In genomic region chrX:129781134-129782014, GRCh38 we compare ENCODE assay signal across 10 cellular contexts. TPM values are rescaled to one million over a fixed set of nuclear protein-coding genes. Genes with fewer than 3 reads are reported as not detected.
DNase-seq lines count a peak whose midpoint lies in the region; ATAC-seq and TF ChIP-seq lines count a peak whose summit lies in the region.
"Had no signal": no experiment of that assay in that cellular context is flagged by ENCODE, and none has a peak within 500 bp of the region (broad histone marks: within the 10 kb centered on the region; RNA-seq: fewer than 3 reads in every experiment).

No MANE protein-coding gene starts in this region.

- H3K9me3 Mint-ChIP-seq in CD4-positive, alpha-beta T cell, result no peaks in the 10 kb centered on the region
- H3K9me3 Mint-ChIP-seq in activated CD8-positive, alpha-beta T cell treated with anti-CD3 and anti-CD28 coated beads for 36 hours, result no peaks in the 10 kb centered on the region

- peaks cover 77% of the 10 kb centered on the region for H3K36me3 Mint-ChIP-seq in CD4-positive, alpha-beta T cell (ENCODE audit: low read depth)
- peaks cover 66% of the 10 kb centered on the region for H3K36me3 Mint-ChIP-seq in activated CD8-positive, alpha-beta T cell treated with anti-CD3 and anti-CD28 coated beads for 36 hours (ENCODE audit: low read depth)

- peak; percentile 78 for ATAC-seq in CD4-positive, alpha-beta T cell (ENCODE audit: poor library complexity)
- peak; percentile 76 for ATAC-seq in GM21390 (IDR thresholded peaks at IDR 0.05; ENCODE audit: unreplicated experiment)
- peak; percentile 81 for ATAC-seq in activated CD8-positive, alpha-beta T cell treated with anti-CD3 and anti-CD28 coated beads for 36 hours
- ATAC-seq in left ventricle myocardium superior, result peak; percentile 63

- CTCF ChIA-PET in CD4-positive, alpha-beta T cell (lab: Charles Lee), result interaction anchor here (0.9 to 1.8 kb wide), 5 partner anchors 12 to 143 kb away, joined by 3 to 10 read pairs (median 3); no protein-coding TSS in a partner anchor
- CTCF ChIA-PET in activated CD8-positive, alpha-beta T cell treated with anti-CD3 and anti-CD28 coated beads for 36 hours (lab: Charles Lee), result interaction anchor here (0.5 to 2.1 kb wide), 12 partner anchors 10 to 126 kb away, joined by 3 to 9 read pairs (median 3); no protein-coding TSS in a partner anchor

- peak overlapping the region; percentile 99 for H3K27ac Mint-ChIP-seq in CD4-positive, alpha-beta T cell
- H3K27ac Mint-ChIP-seq in activated CD8-positive, alpha-beta T cell treated with anti-CD3 and anti-CD28 coated beads for 36 hours, result peak overlapping the region; percentile 95

- no peak for TF ChIP-seq CTCF in CD4-positive, alpha-beta T cell (IDR thresholded peaks at IDR 0.05)
- TF ChIP-seq CTCF in activated CD8-positive, alpha-beta T cell treated with anti-CD3 and anti-CD28 coated beads for 36 hours (IDR thresholded peaks at IDR 0.05), result no peak

- in situ Hi-C loops in KBM-7 (cut with MboI; ENCODE audit: low pct_unique_long_range_greater_than_20kb, low sequenced_read_pairs), result no loop called here

- POLR2A ChIA-PET in CD4-positive, alpha-beta T cell (lab: Charles Lee), result interaction anchor here (1.0 to 7.0 kb wide), 15 partner anchors 11 to 126 kb away, joined by 3 to 162 read pairs (median 6); partner anchors contain the start of gene APLN
- POLR2A ChIA-PET in activated CD8-positive, alpha-beta T cell treated with anti-CD3 and anti-CD28 coated beads for 36 hours (lab: Charles Lee), result interaction anchor here (0.7 to 5.6 kb wide), 6 partner anchors 11 to 28 kb away, joined by 3 to 56 read pairs (median 26); no protein-coding TSS in a partner anchor

- peak overlapping the region; percentile 85 for H3K4me3 Mint-ChIP-seq in CD4-positive, alpha-beta T cell
- peak overlapping the region; percentile 83 for H3K4me3 Mint-ChIP-seq in activated CD8-positive, alpha-beta T cell treated with anti-CD3 and anti-CD28 coated beads for 36 hours

- intact Hi-C loops in CD4-positive, alpha-beta T cell (cut with DNase I, micrococcal nuclease), result loop anchor here (1.0 to 10.0 kb wide), 8 partner anchors 12 to 107 kb away; partner anchors contain the start of gene XPNPEP2 (in 1 of the 2)
- intact Hi-C loops in activated CD8-positive, alpha-beta T cell treated with anti-CD3 and anti-CD28 coated beads for 36 hours (cut with micrococcal nuclease), result loop anchor here (5.0 to 10.0 kb wide), 2 partner anchors 34 to 123 kb away; partner anchors contain the start of gene UTP14A
- intact Hi-C loops in left ventricle myocardium superior (cut with micrococcal nuclease), result no loop called here

- H3K27me3 Mint-ChIP-seq in CD4-positive, alpha-beta T cell, result no peaks in the 10 kb centered on the region
- H3K27me3 Mint-ChIP-seq in activated CD8-positive, alpha-beta T cell treated with anti-CD3 and anti-CD28 coated beads for 36 hours, result no peaks in the 10 kb centered on the region

- H3K9me3 ChIP-seq in CD4-positive, alpha-beta T cell (ENCODE audit: control insufficient read depth, low read length), result no peaks in the 10 kb centered on the region
- H3K9me3 ChIP-seq: tibial artery had no signal

- peak overlapping the region; percentile 90 for H3K27ac ChIP-seq in CD4-positive, alpha-beta T cell (ENCODE audit: low read depth, low read length)
- H3K27ac ChIP-seq: C4-2B, tibial artery had no signal

- DNase-seq in CD4-positive, alpha-beta T cell, result peak; percentile 54 to 86 (median 72)
- DNase-seq in KBM-7, result peak; percentile 93
- DNase-seq in activated CD8-positive, alpha-beta T cell treated with anti-CD3 and anti-CD28 coated beads for 36 hours, result peak; percentile 93
- DNase-seq in left ventricle myocardium superior, result peak; percentile 43
- DNase-seq in stimulated activated CD8-positive, alpha-beta memory T cell treated with anti-CD3 and anti-CD28 coated beads, Interleukin-4, amount 100 ng/mL, for 24 hours (ENCODE audit: low read depth), result peak; percentile 71
- no peak for DNase-seq in NCI-H1694 treated with DMSO at 0.1 percent for 48 hours (lab: John Stamatoyannopoulos, UW)
- no peak for DNase-seq in HuH-7.5 (ENCODE audit: low spot score)

- H3K4me1 Mint-ChIP-seq in CD4-positive, alpha-beta T cell (ENCODE audit: low read depth), result peaks cover 78% of the 10 kb centered on the region
- peaks cover 49% of the 10 kb centered on the region for H3K4me1 Mint-ChIP-seq in activated CD8-positive, alpha-beta T cell treated with anti-CD3 and anti-CD28 coated beads for 36 hours (ENCODE audit: low read depth)

- no peaks in the 10 kb centered on the region for H3K27me3 ChIP-seq in CD4-positive, alpha-beta T cell (ENCODE audit: control insufficient read depth, insufficient read depth, low read length)
- H3K27me3 ChIP-seq: tibial artery had no signal

RNA-seq across cellular contexts. Expression of gene SASH3, which starts 1.6 kb away (rescaled TPM):
- 10 to 100 TPM; 69.0 to 70.8 TPM for total RNA-seq in CD4-positive, alpha-beta T cell
- 100 to 1,000 TPM; 117 to 123 TPM for total RNA-seq in activated CD8-positive, alpha-beta T cell treated with anti-CD3 and anti-CD28 coated beads for 36 hours
- total RNA-seq in left ventricle myocardium superior, result 1.8 TPM

RNA-seq across cellular contexts. Expression of gene XPNPEP2, which starts 42.6 kb away (rescaled TPM):
- under 1 TPM; 0.16 to 0.17 TPM for total RNA-seq in CD4-positive, alpha-beta T cell
- under 1 TPM; 0.16 to 0.38 TPM for total RNA-seq in activated CD8-positive, alpha-beta T cell treated with anti-CD3 and anti-CD28 coated beads for 36 hours
- total RNA-seq in left ventricle myocardium superior, result 0.92 TPM

Comparison
In these comparisons a context has a peak if more than half of its experiments do, and no peak if none do; other contexts are left out.
1. DNase-seq: peak in CD4-positive, alpha-beta T cell (10 of 10), KBM-7 (single experiment), activated CD8-positive, alpha-beta T cell treated with anti-CD3 and anti-CD28 coated beads for 36 hours (single experiment), left ventricle myocardium superior (single experiment) and stimulated activated CD8-positive, alpha-beta memory T cell treated with anti-CD3 and anti-CD28 coated beads, Interleukin-4, amount 100 ng/mL, for 24 hours (single experiment); none in NCI-H1694 treated with DMSO at 0.1 percent for 48 hours (single experiment) and HuH-7.5 (single experiment).
2. RNA of gene SASH3, which starts 1.6 kb away (total RNA-seq): 117 to 123 TPM in activated CD8-positive, alpha-beta T cell treated with anti-CD3 and anti-CD28 coated beads for 36 hours and 69.0 to 70.8 TPM in CD4-positive, alpha-beta T cell; 1.8 TPM in left ventricle myocardium superior (single experiment); every median in the first group is over 10 times any median in the second.
3. Peak in every context shown above with its lines, with median percentiles within 50 percentile points of each other: ATAC-seq.